ENCODE assay signal across 25 cellular contexts in genomic region chr4:56739104-56739777, GRCh38. TPM values are rescaled to one million over a fixed set of nuclear protein-coding genes. Genes with fewer than 3 reads are reported as not detected.
A peak's percentile ranks its signal among the peaks of the same experiment; 100 is the strongest.
DNase-seq lines count a peak whose midpoint lies in the region; ATAC-seq and TF ChIP-seq lines count a peak whose summit lies in the region.
"Had no signal": no experiment of that assay in that cellular context is flagged by ENCODE, and none has a peak within 500 bp of the region (broad histone marks: within the 10 kb centered on the region; RNA-seq: fewer than 3 reads in every experiment).

No MANE protein-coding gene starts in this region.

- peak; percentile 36 for DNase-seq in EH (ENCODE audit: low read depth)
- DNase-seq in NOMO-1 treated with dmso at 0.1 percent for 144 hours (lab: John Stamatoyannopoulos, UW; ENCODE audit: unreplicated experiment), result peak; percentile 6
- peak; percentile 51 for DNase-seq in epidermal melanocyte (ENCODE audit: insufficient read length, low spot score)
- DNase-seq in mesothelial cell of epicardium (ENCODE audit: low spot score in 2 of 2, unreplicated experiment in 2 of 2), result no peak
- no peak for DNase-seq in G401 (ENCODE audit: low spot score)
- no peak for DNase-seq in stimulated activated CD4-positive, alpha-beta T cell treated with anti-CD3 and anti-CD28 coated beads, Interleukin-4, amount 100 ng/mL, for 24 hours
- no peak for DNase-seq in type B pancreatic cell (ENCODE audit: extremely low spot score, unreplicated experiment)
- no peak for DNase-seq in stimulated activated naive CD8-positive, alpha-beta T cell treated with anti-CD3 and anti-CD28 coated beads, Interleukin-15, Interleukin-2, amounts not matched to agents 100 U/mL and 50 U/mL, for 24 hours
- DNase-seq: activated CD8-positive, alpha-beta T cell treated with anti-CD3 and anti-CD28 coated beads, Interleukin-2, amount 10 ng/mL, durations not matched to agents 7 days and 5 days; activated naive CD4-positive, alpha-beta T cell treated with Interleukin-2 at 50 U/mL for 16 hours; activated T-cell treated with anti-CD3 and anti-CD28 coated beads, Interleukin-2, amount 50 U/mL, for 24 hours; Calu3; effector memory CD4-positive, alpha-beta T cell; KG1; lower lobe of right lung; NCI-H1092; NCI-H2081; psoas muscle; RPMI8226; stimulated activated CD4-positive, alpha-beta T cell treated with anti-CD3 and anti-CD28 coated beads, Interleukin-4, amount 100 ng/mL, for 4 hours; stomach; T-helper 9 cell had no signal

- H3K36me3 Mint-ChIP-seq in mesothelial cell of epicardium (peaks cover 6% of the 10 kb centered on the region), type B pancreatic cell (no peaks in the 10 kb centered on the region)

- H3K27me3 Mint-ChIP-seq in mesothelial cell of epicardium (ENCODE audit: low read depth) (no peaks in the 10 kb centered on the region), type B pancreatic cell (no peaks in the 10 kb centered on the region)
- H3K27me3 Mint-ChIP-seq: activated T-cell treated with anti-CD3 and anti-CD28 coated beads, Interleukin-2, amount 50 U/mL, for 24 hours; central memory CD8-positive, alpha-beta T cell had no signal

- no peak overlapping the region for H3K4me3 Mint-ChIP-seq in mesothelial cell of epicardium
- no peak overlapping the region for H3K4me3 Mint-ChIP-seq in type B pancreatic cell
- H3K4me3 Mint-ChIP-seq: activated CD8-positive, alpha-beta T cell treated with anti-CD3 and anti-CD28 coated beads, Interleukin-2, amount 10 ng/mL, durations not matched to agents 7 days and 5 days; activated T-cell treated with anti-CD3 and anti-CD28 coated beads, Interleukin-2, amount 50 U/mL, for 24 hours; central memory CD8-positive, alpha-beta T cell had no signal

- H3K9me3 Mint-ChIP-seq in mesothelial cell of epicardium (peaks cover 18% of the 10 kb centered on the region), type B pancreatic cell (no peaks in the 10 kb centered on the region)
- H3K9me3 Mint-ChIP-seq: activated T-cell treated with anti-CD3 and anti-CD28 coated beads, Interleukin-2, amount 50 U/mL, for 24 hours; central memory CD8-positive, alpha-beta T cell had no signal

- no peak for TF ChIP-seq CTCF in mesothelial cell of epicardium (IDR thresholded peaks at IDR 0.05; ENCODE audit: unreplicated experiment)
- no peak for TF ChIP-seq CTCF in type B pancreatic cell (conservative IDR thresholded peaks at IDR 0.05)

- in situ Hi-C loops in G401 (cut with HindIII; ENCODE audit: low sequenced_read_pairs), result no loop called here

- no peaks in the 10 kb centered on the region for H3K4me1 Mint-ChIP-seq in mesothelial cell of epicardium
- no peaks in the 10 kb centered on the region for H3K4me1 Mint-ChIP-seq in type B pancreatic cell (ENCODE audit: unreplicated experiment)
- H3K4me1 Mint-ChIP-seq: central memory CD8-positive, alpha-beta T cell had no signal

- H3K27ac Mint-ChIP-seq in mesothelial cell of epicardium, result peak overlapping the region; percentile 24
- H3K27ac Mint-ChIP-seq in type B pancreatic cell, result no peak overlapping the region
- H3K27ac Mint-ChIP-seq: activated CD8-positive, alpha-beta T cell treated with anti-CD3 and anti-CD28 coated beads, Interleukin-2, amount 10 ng/mL, durations not matched to agents 7 days and 5 days; activated T-cell treated with anti-CD3 and anti-CD28 coated beads, Interleukin-2, amount 50 U/mL, for 24 hours had no signal

- ATAC-seq in stimulated activated naive CD8-positive, alpha-beta T cell treated with anti-CD3 and anti-CD28 coated beads, Interleukin-15, Interleukin-2, amounts not matched to agents 100 U/mL and 50 U/mL, for 24 hours, result no peak
- ATAC-seq: activated CD8-positive, alpha-beta T cell treated with anti-CD3 and anti-CD28 coated beads, Interleukin-2, amount 10 ng/mL, durations not matched to agents 7 days and 5 days; lower lobe of right lung; psoas muscle; SK-N-SH treated with all-trans-retinoic acid at 6 μM for 48 hours had no signal

RNA-seq across cellular contexts. Expression of gene HOPX, which starts 58.1 kb away (rescaled TPM):
- total RNA-seq in mesothelial cell of epicardium, result 2.7 to 3.3 TPM (median 3.1 TPM) in 3 replicates
- not detected in 2 replicates for total RNA-seq in G401 (2014; rRNA removed; shearing (Covaris generic))
- 42.1 and 136 TPM in 2 replicates for total RNA-seq in type B pancreatic cell (ENCODE audit: low replicate concordance)
- total RNA-seq: Calu3, H1 had no signal

Comparison
In these comparisons a context has a peak if more than half of its experiments do, and no peak if none do; other contexts are left out.
1. DNase-seq: peak in EH (single experiment), NOMO-1 treated with dmso at 0.1 percent for 144 hours (single experiment) and epidermal melanocyte (single experiment); none in mesothelial cell of epicardium (0 of 2), G401 (single experiment), stimulated activated CD4-positive, alpha-beta T cell treated with anti-CD3 and anti-CD28 coated beads, Interleukin-4, amount 100 ng/mL, for 24 hours (single experiment), type B pancreatic cell (single experiment) and stimulated activated naive CD8-positive, alpha-beta T cell treated with anti-CD3 and anti-CD28 coated beads, Interleukin-15, Interleukin-2, amounts not matched to agents 100 U/mL and 50 U/mL, for 24 hours (single experiment).
2. RNA of gene HOPX, which starts 58.1 kb away (total RNA-seq): 42.1 to 136 TPM in type B pancreatic cell; 2.7 to 3.3 TPM in mesothelial cell of epicardium and not detected in G401; every median in the first group is over 10 times any median in the second.